ENCODE assay signal across 26 cellular contexts in genomic region chr5:27494845-27495244, GRCh38.
DNase-seq lines count a peak whose midpoint lies in the region; ATAC-seq, FAIRE-seq and TF ChIP-seq lines count a peak whose summit lies in the region.
"Had no signal": no experiment of that assay in that cellular context is flagged by ENCODE, and none has a peak within 500 bp of the region (broad histone marks: within the 10 kb centered on the region; RNA-seq: fewer than 3 reads in every experiment).

No MANE protein-coding gene starts in this region.

- no peak overlapping the region for H2AFZ ChIP-seq in astrocyte (ENCODE audit: low read depth, low read length)
- H2AFZ ChIP-seq: neural progenitor cell had no signal

- TF ChIP-seq CTCF in astrocyte (IDR thresholded peaks at IDR 0.05; ENCODE audit: insufficient read depth, low read depth, low read length) = no peak

- H4K20me1 ChIP-seq in astrocyte (ENCODE audit: insufficient read depth, low read length) = no peaks in the 10 kb centered on the region

- no peaks in the 10 kb centered on the region for H3K79me2 ChIP-seq in astrocyte (ENCODE audit: insufficient read depth, low read length)

- no peaks in the 10 kb centered on the region for H3K27me3 ChIP-seq in astrocyte (ENCODE audit: insufficient read depth, low read length)
- H3K27me3 ChIP-seq: cardiac muscle cell, dorsolateral prefrontal cortex, neural progenitor cell had no signal

- H3K9me3 ChIP-seq in astrocyte (ENCODE audit: insufficient read depth, low read depth, low read length) = no peaks in the 10 kb centered on the region
- H3K9me3 ChIP-seq: lower lobe of right lung had no signal

- no peak for FAIRE-seq in astrocyte (lab: Jason Lieb, UNC)
- FAIRE-seq: GM18507 had no signal

- no peak overlapping the region for H3K9ac ChIP-seq in astrocyte (ENCODE audit: low read length)
- H3K9ac ChIP-seq: neural progenitor cell had no signal

- no peaks in the 10 kb centered on the region for H3K36me3 Mint-ChIP-seq in astrocyte (ENCODE audit: low read depth, unreplicated experiment)
- H3K36me3 Mint-ChIP-seq in activated T-cell treated with anti-CD3 and anti-CD28 coated beads, Interleukin-2, amount 50 U/mL, for 4 hours (ENCODE audit: insufficient read depth) = no peaks in the 10 kb centered on the region
- H3K36me3 Mint-ChIP-seq: activated CD4-positive, alpha-beta memory T cell treated with anti-CD3 and anti-CD28 coated beads for 36 hours; neural progenitor cell had no signal

- no peaks in the 10 kb centered on the region for H3K9me3 Mint-ChIP-seq in astrocyte (ENCODE audit: unreplicated experiment)
- H3K9me3 Mint-ChIP-seq in stimulated activated naive CD8-positive, alpha-beta T cell treated with anti-CD3 and anti-CD28 coated beads, Interleukin-15, amount 100 ng/mL, for 72 hours = peaks cover 8 to 26% of the 10 kb centered on the region in 2 donors
- peaks cover 13% of the 10 kb centered on the region for H3K9me3 Mint-ChIP-seq in activated T-cell treated with anti-CD3 and anti-CD28 coated beads, Interleukin-2, amount 50 U/mL, for 4 hours
- H3K9me3 Mint-ChIP-seq: neural progenitor cell had no signal

- H3K27ac Mint-ChIP-seq in astrocyte (ENCODE audit: unreplicated experiment) = peak overlapping the region; percentile 37
- no peak overlapping the region for H3K27ac Mint-ChIP-seq in stimulated activated naive CD8-positive, alpha-beta T cell treated with anti-CD3 and anti-CD28 coated beads, Interleukin-15, amount 100 ng/mL, for 72 hours
- H3K27ac Mint-ChIP-seq: activated CD4-positive, alpha-beta memory T cell treated with anti-CD3 and anti-CD28 coated beads for 36 hours; H9; neural progenitor cell; progenitor cell of endocrine pancreas had no signal

- ATAC-seq in HG03139 (IDR thresholded peaks at IDR 0.05; ENCODE audit: unreplicated experiment) = no peak
- ATAC-seq in stimulated activated naive CD8-positive, alpha-beta T cell treated with anti-CD3 and anti-CD28 coated beads, Interleukin-15, amount 100 ng/mL, for 72 hours = no peak
- ATAC-seq in activated T-cell treated with anti-CD3 and anti-CD28 coated beads, Interleukin-2, amount 50 U/mL, for 4 hours = no peak
- ATAC-seq: lower lobe of right lung had no signal

- H3K27ac ChIP-seq in astrocyte (ENCODE audit: low read depth, low read length) = no peak overlapping the region
- H3K27ac ChIP-seq: cardiac muscle cell, dorsolateral prefrontal cortex, lower lobe of right lung, neural progenitor cell had no signal

- H3K36me3 ChIP-seq in astrocyte (ENCODE audit: insufficient read depth, low read length) = no peaks in the 10 kb centered on the region
- H3K36me3 ChIP-seq: cardiac muscle cell, lower lobe of right lung, neural progenitor cell had no signal

- H3K4me1 ChIP-seq in astrocyte (ENCODE audit: insufficient read depth, low read length) = no peaks in the 10 kb centered on the region
- H3K4me1 ChIP-seq: lower lobe of right lung, neural progenitor cell had no signal

- peaks cover 16% of the 10 kb centered on the region for H3K4me1 Mint-ChIP-seq in astrocyte (ENCODE audit: low read depth, unreplicated experiment)
- H3K4me1 Mint-ChIP-seq in stimulated activated naive CD8-positive, alpha-beta T cell treated with anti-CD3 and anti-CD28 coated beads, Interleukin-15, amount 100 ng/mL, for 72 hours = no peaks in the 10 kb centered on the region
- no peaks in the 10 kb centered on the region for H3K4me1 Mint-ChIP-seq in activated T-cell treated with anti-CD3 and anti-CD28 coated beads, Interleukin-2, amount 50 U/mL, for 4 hours (ENCODE audit: low read depth)
- H3K4me1 Mint-ChIP-seq: H9, neural progenitor cell had no signal

- H3K4me2 ChIP-seq in astrocyte (ENCODE audit: low read length) = no peak overlapping the region
- H3K4me2 ChIP-seq: neural progenitor cell had no signal

- H3K27me3 Mint-ChIP-seq in astrocyte (ENCODE audit: low read depth, unreplicated experiment) = no peaks in the 10 kb centered on the region
- H3K27me3 Mint-ChIP-seq in stimulated activated naive CD8-positive, alpha-beta T cell treated with anti-CD3 and anti-CD28 coated beads, Interleukin-15, amount 100 ng/mL, for 72 hours = no peaks in the 10 kb centered on the region
- no peaks in the 10 kb centered on the region for H3K27me3 Mint-ChIP-seq in activated T-cell treated with anti-CD3 and anti-CD28 coated beads, Interleukin-2, amount 50 U/mL, for 4 hours (ENCODE audit: low read depth)
- H3K27me3 Mint-ChIP-seq: activated CD4-positive, alpha-beta memory T cell treated with anti-CD3 and anti-CD28 coated beads for 36 hours; progenitor cell of endocrine pancreas had no signal

- DNase-seq in ELR (ENCODE audit: low read depth) (peak; percentile 49), M059J (ENCODE audit: low read depth) (peak; percentile 51), astrocyte (ENCODE audit: low read depth) (peak; percentile 16), kidney tubule cell (ENCODE audit: low spot score) (peak; percentile 31), cerebellar cortex (ENCODE audit: low spot score) (no peak)
- DNase-seq in stimulated activated naive CD8-positive, alpha-beta T cell treated with anti-CD3 and anti-CD28 coated beads, Interleukin-15, amount 100 ng/mL, for 72 hours = no peak
- DNase-seq in activated T-cell treated with anti-CD3 and anti-CD28 coated beads, Interleukin-2, amount 50 U/mL, for 4 hours = no peak
- DNase-seq: activated CD4-positive, alpha-beta memory T cell treated with anti-CD3 and anti-CD28 coated beads for 36 hours; activated CD4-positive, CD25-positive, alpha-beta regulatory T cell; activated effector memory CD4-positive, alpha-beta T cell treated with anti-CD3 and anti-CD28 coated beads, Interleukin-2, amount 50 U/mL, for 16 hours; dorsolateral prefrontal cortex; foreskin fibroblast; H9; hippocampal formation; islet precursor cell; Karpas-422; lower lobe of right lung; NCI-H1105 treated with DMSO at 0.1 percent for 48 hours; NCI-H2081; NCI-H446 treated with DMSO at 0.1 percent for 48 hours; RPMI8226 had no signal

- H3K4me3 Mint-ChIP-seq in astrocyte (ENCODE audit: unreplicated experiment) = no peak overlapping the region
- no peak overlapping the region for H3K4me3 Mint-ChIP-seq in stimulated activated naive CD8-positive, alpha-beta T cell treated with anti-CD3 and anti-CD28 coated beads, Interleukin-15, amount 100 ng/mL, for 72 hours
- H3K4me3 Mint-ChIP-seq in activated T-cell treated with anti-CD3 and anti-CD28 coated beads, Interleukin-2, amount 50 U/mL, for 4 hours = no peak overlapping the region
- H3K4me3 Mint-ChIP-seq: activated CD4-positive, alpha-beta memory T cell treated with anti-CD3 and anti-CD28 coated beads for 36 hours; H9; neural progenitor cell had no signal

- no peak overlapping the region for H3K4me3 ChIP-seq in astrocyte (ENCODE audit: insufficient read depth, low read depth, low read length)
- H3K4me3 ChIP-seq: cardiac muscle cell, dorsolateral prefrontal cortex, lower lobe of right lung, neural progenitor cell had no signal

Comparison
In these comparisons a context has a peak if more than half of its experiments do, and no peak if none do; other contexts are left out.
1. DNase-seq: peak in ELR (single experiment), M059J (single experiment), astrocyte (single experiment) and kidney tubule cell (single experiment); none in stimulated activated naive CD8-positive, alpha-beta T cell treated with anti-CD3 and anti-CD28 coated beads, Interleukin-15, amount 100 ng/mL, for 72 hours (0 of 2), activated T-cell treated with anti-CD3 and anti-CD28 coated beads, Interleukin-2, amount 50 U/mL, for 4 hours (single experiment) and cerebellar cortex (single experiment).